1 cellular context compared by ENCODE assay signal in genomic region chrX:1400731-1401471, GRCh38.
TF ChIP-seq lines count a peak whose summit lies in the region.

No MANE protein-coding gene starts in this region.

TF ChIP-seq in Ishikawa, 13 proteins besides CTCF, POLR2A, EP300 and RAD21:
- TF ChIP-seq USF1 (IDR thresholded peaks at IDR 0.05) (peak; percentile 13; the same call in 1 of the 2 replicates), ZBTB7A (IDR thresholded peaks at IDR 0.05; ENCODE audit: low read depth) (no peak), TCF12 (IDR thresholded peaks at IDR 0.05; ENCODE audit: low read depth) (no peak), TAF1 (IDR thresholded peaks at IDR 0.05; ENCODE audit: low read depth) (no peak)
